ENCODE assay signal across 36 cellular contexts in genomic region chr7:76179686-76180085, GRCh38. TPM values are rescaled to one million over a fixed set of nuclear protein-coding genes. Genes with fewer than 3 reads are reported as not detected.
"Had no signal": no experiment of that assay in that cellular context is flagged by ENCODE, and none has a peak within 500 bp of the region (broad histone marks: within the 10 kb centered on the region; RNA-seq: fewer than 3 reads in every experiment).

No MANE protein-coding gene starts in this region.

- DNase-seq: activated CD4-positive, alpha-beta memory T cell treated with anti-CD3 and anti-CD28 coated beads for 36 hours; activated CD4-positive, alpha-beta T cell treated with anti-CD3 and anti-CD28 coated beads for 36 hours; activated CD4-positive, alpha-beta T cell treated with anti-CD3 and anti-CD28 coated beads, Interleukin-2, amount 10 ng/mL, durations not matched to agents 24 days and 14 days; activated CD4-positive, CD25-positive, alpha-beta regulatory T cell; activated CD4-positive, CD25-positive, alpha-beta regulatory T cell treated with anti-CD3 and anti-CD28 coated beads, Interleukin-2, amount 50 U/mL, for 72 hours; activated CD8-positive, alpha-beta memory T cell treated with anti-CD3 and anti-CD28 coated beads, Interleukin-2, amount 10 ng/mL, durations not matched to agents 7 days and 5 days; activated CD8-positive, alpha-beta memory T cell treated with anti-CD3 and anti-CD28 coated beads, Interleukin-2, amount 50 U/mL, for 4 hours; activated CD8-positive, alpha-beta T cell treated with anti-CD3 and anti-CD28 coated beads, Interleukin-2, amount 10 ng/mL, durations not matched to agents 7 days and 5 days; activated effector memory CD4-positive, alpha-beta T cell treated with anti-CD3 and anti-CD28 coated beads, Interleukin-2, amount 50 U/mL, for 16 hours; activated naive CD4-positive, alpha-beta T cell treated with anti-CD3 and anti-CD28 coated beads for 36 hours; activated naive CD8-positive, alpha-beta T cell treated with anti-CD3 and anti-CD28 coated beads, Interleukin-2, amount 10 ng/mL, durations not matched to agents 7 days and 5 days; activated T-cell treated with anti-CD3 and anti-CD28 coated beads, Interleukin-2, amount 50 U/mL, for 1 hour; activated T-cell treated with anti-CD3 and anti-CD28 coated beads, Interleukin-2, amount 50 U/mL, for 48 hours; central memory CD4-positive, alpha-beta T cell; cerebellar nuclear complex; dorsolateral prefrontal cortex; effector memory CD8-positive, alpha-beta T cell; esophagus squamous epithelium; foreskin melanocyte; head of caudate nucleus; T-helper 2 cell; T1000; WERI-Rb-1 had no signal

- H3K9me3 Mint-ChIP-seq: activated CD4-positive, alpha-beta memory T cell treated with anti-CD3 and anti-CD28 coated beads for 36 hours; activated CD4-positive, alpha-beta T cell treated with anti-CD3 and anti-CD28 coated beads, Interleukin-2, amount 10 ng/mL, durations not matched to agents 24 days and 14 days; activated naive CD4-positive, alpha-beta T cell treated with anti-CD3 and anti-CD28 coated beads for 36 hours; activated naive CD4-positive, alpha-beta T cell treated with anti-CD3 and anti-CD28 coated beads, Interleukin-2, amount 50 U/mL, for 24 hours; activated naive CD8-positive, alpha-beta T cell treated with anti-CD3 and anti-CD28 coated beads, Interleukin-2, amount 10 ng/mL, durations not matched to agents 7 days and 5 days; activated T-helper 1 cell treated with anti-CD3 and anti-CD28 coated beads, Interleukin-12 subunit alpha, Interleukin-12 subunit beta, Interleukin-2, Interleukin-4 antibody, amounts not matched to agents 30 ng/mL and 10 ng/mL and 1 ng/mL, durations not matched to agents 14 hours and 24 hours and 36 hours; activated T-helper 2 cell treated with anti-CD3 and anti-CD28 coated beads, Interferon-gamma antibody, Interleukin-2, Interleukin-4, amounts not matched to agents 10 μg/mL and 5 μg/mL and 100 μg/mL, durations not matched to agents 14 hours and 24 hours and 36 hours; brain; dendritic cell treated with granulocyte-macrophage colony-stimulating factor and Interleukin-4, amounts not matched to agents 40 ng/mL and 50 ng/mL, for 4 days; effector memory CD8-positive, alpha-beta T cell had no signal

- H3K27me3 ChIP-seq: ascending aorta, breast epithelium, cardiac muscle cell, dorsolateral prefrontal cortex, esophagus squamous epithelium, gastroesophageal sphincter had no signal

- H3K27ac ChIP-seq: ascending aorta, breast epithelium, cardiac muscle cell, coronary artery, dorsolateral prefrontal cortex, epithelial cell of prostate, esophagus squamous epithelium, gastroesophageal sphincter, WERI-Rb-1 had no signal

- H3K9me3 ChIP-seq: ascending aorta, breast epithelium, esophagus squamous epithelium, gastroesophageal sphincter had no signal

- H3K27ac Mint-ChIP-seq: activated CD4-positive, alpha-beta memory T cell treated with anti-CD3 and anti-CD28 coated beads for 36 hours; activated CD4-positive, alpha-beta T cell treated with anti-CD3 and anti-CD28 coated beads for 36 hours; activated CD4-positive, alpha-beta T cell treated with anti-CD3 and anti-CD28 coated beads, Interleukin-2, amount 10 ng/mL, durations not matched to agents 24 days and 14 days; activated CD8-positive, alpha-beta memory T cell treated with anti-CD3 and anti-CD28 coated beads, Interleukin-2, amount 10 ng/mL, durations not matched to agents 7 days and 5 days; activated CD8-positive, alpha-beta T cell treated with anti-CD3 and anti-CD28 coated beads, Interleukin-2, amount 10 ng/mL, durations not matched to agents 7 days and 5 days; activated naive CD4-positive, alpha-beta T cell treated with anti-CD3 and anti-CD28 coated beads for 36 hours; activated naive CD4-positive, alpha-beta T cell treated with anti-CD3 and anti-CD28 coated beads, Interleukin-2, amount 50 U/mL, for 24 hours; activated naive CD8-positive, alpha-beta T cell treated with anti-CD3 and anti-CD28 coated beads, Interleukin-2, amount 10 ng/mL, durations not matched to agents 7 days and 5 days; activated T-helper 1 cell treated with anti-CD3 and anti-CD28 coated beads, Interleukin-12 subunit alpha, Interleukin-12 subunit beta, Interleukin-2, Interleukin-4 antibody, amounts not matched to agents 30 ng/mL and 10 ng/mL and 1 ng/mL, durations not matched to agents 14 hours and 24 hours and 36 hours; activated T-helper 2 cell treated with anti-CD3 and anti-CD28 coated beads, Interferon-gamma antibody, Interleukin-2, Interleukin-4, amounts not matched to agents 10 μg/mL and 5 μg/mL and 100 μg/mL, durations not matched to agents 14 hours and 24 hours and 36 hours; brain; dendritic cell treated with granulocyte-macrophage colony-stimulating factor and Interleukin-4, amounts not matched to agents 40 ng/mL and 50 ng/mL, for 4 days; effector memory CD8-positive, alpha-beta T cell had no signal

- H3K36me3 ChIP-seq: ascending aorta, breast epithelium, cardiac muscle cell, esophagus squamous epithelium, gastroesophageal sphincter, WERI-Rb-1 had no signal

- H3K4me3 ChIP-seq: ascending aorta, breast epithelium, cardiac muscle cell, coronary artery, dorsolateral prefrontal cortex, esophagus squamous epithelium, gastroesophageal sphincter had no signal

- H3K4me1 ChIP-seq: ascending aorta, breast epithelium had no signal

- H3K36me3 Mint-ChIP-seq: activated CD4-positive, alpha-beta memory T cell treated with anti-CD3 and anti-CD28 coated beads for 36 hours; activated CD8-positive, alpha-beta memory T cell treated with anti-CD3 and anti-CD28 coated beads, Interleukin-2, amount 10 ng/mL, durations not matched to agents 7 days and 5 days; activated naive CD4-positive, alpha-beta T cell treated with anti-CD3 and anti-CD28 coated beads, Interleukin-2, amount 50 U/mL, for 24 hours; activated naive CD8-positive, alpha-beta T cell treated with anti-CD3 and anti-CD28 coated beads, Interleukin-2, amount 10 ng/mL, durations not matched to agents 7 days and 5 days; brain had no signal

- H3K4me3 Mint-ChIP-seq: activated CD4-positive, alpha-beta memory T cell treated with anti-CD3 and anti-CD28 coated beads for 36 hours; activated CD4-positive, alpha-beta T cell treated with anti-CD3 and anti-CD28 coated beads for 36 hours; activated CD4-positive, alpha-beta T cell treated with anti-CD3 and anti-CD28 coated beads, Interleukin-2, amount 10 ng/mL, durations not matched to agents 24 days and 14 days; activated CD8-positive, alpha-beta memory T cell treated with anti-CD3 and anti-CD28 coated beads, Interleukin-2, amount 10 ng/mL, durations not matched to agents 7 days and 5 days; activated CD8-positive, alpha-beta T cell treated with anti-CD3 and anti-CD28 coated beads, Interleukin-2, amount 10 ng/mL, durations not matched to agents 7 days and 5 days; activated naive CD4-positive, alpha-beta T cell treated with anti-CD3 and anti-CD28 coated beads for 36 hours; activated naive CD4-positive, alpha-beta T cell treated with anti-CD3 and anti-CD28 coated beads, Interleukin-2, amount 50 U/mL, for 24 hours; activated naive CD8-positive, alpha-beta T cell treated with anti-CD3 and anti-CD28 coated beads, Interleukin-2, amount 10 ng/mL, durations not matched to agents 7 days and 5 days; activated T-helper 1 cell treated with anti-CD3 and anti-CD28 coated beads, Interleukin-12 subunit alpha, Interleukin-12 subunit beta, Interleukin-2, Interleukin-4 antibody, amounts not matched to agents 30 ng/mL and 10 ng/mL and 1 ng/mL, durations not matched to agents 14 hours and 24 hours and 36 hours; brain; dendritic cell treated with granulocyte-macrophage colony-stimulating factor and Interleukin-4, amounts not matched to agents 40 ng/mL and 50 ng/mL, for 4 days had no signal

- H3K4me1 Mint-ChIP-seq: activated CD4-positive, alpha-beta T cell treated with anti-CD3 and anti-CD28 coated beads for 36 hours had no signal

- H3K27me3 Mint-ChIP-seq: activated CD4-positive, alpha-beta T cell treated with anti-CD3 and anti-CD28 coated beads for 36 hours; activated CD4-positive, alpha-beta T cell treated with anti-CD3 and anti-CD28 coated beads, Interleukin-2, amount 10 ng/mL, durations not matched to agents 24 days and 14 days; activated CD8-positive, alpha-beta memory T cell treated with anti-CD3 and anti-CD28 coated beads, Interleukin-2, amount 10 ng/mL, durations not matched to agents 7 days and 5 days; activated naive CD4-positive, alpha-beta T cell treated with anti-CD3 and anti-CD28 coated beads, Interleukin-2, amount 50 U/mL, for 24 hours; activated naive CD8-positive, alpha-beta T cell treated with anti-CD3 and anti-CD28 coated beads, Interleukin-2, amount 10 ng/mL, durations not matched to agents 7 days and 5 days; effector memory CD8-positive, alpha-beta T cell had no signal

RNA-seq across cellular contexts. Expression of gene SRRM3, which starts 22.0 kb away (rescaled TPM):
- total RNA-seq: activated CD4-positive, alpha-beta memory T cell treated with anti-CD3 and anti-CD28 coated beads for 36 hours; activated CD8-positive, alpha-beta memory T cell treated with anti-CD3 and anti-CD28 coated beads for 36 hours; activated CD8-positive, alpha-beta T cell treated with anti-CD3 and anti-CD28 coated beads, Interleukin-2, amount 10 ng/mL, durations not matched to agents 7 days and 5 days; activated naive CD4-positive, alpha-beta T cell treated with anti-CD3 and anti-CD28 coated beads for 36 hours; activated naive CD8-positive, alpha-beta T cell treated with anti-CD3 and anti-CD28 coated beads, Interleukin-2, amount 10 ng/mL, durations not matched to agents 7 days and 5 days; activated T-helper 1 cell treated with anti-CD3 and anti-CD28 coated beads, Interleukin-12 subunit alpha, Interleukin-12 subunit beta, Interleukin-2, Interleukin-4 antibody, amounts not matched to agents 30 ng/mL and 10 ng/mL and 1 ng/mL, durations not matched to agents 14 hours and 24 hours and 36 hours; T-helper 1 cell treated with Interleukin-12 subunit alpha and Interleukin-12 subunit beta and Interleukin-4 antibody, amounts not matched to agents 30 ng/mL and 1 ng/mL, for 36 hours had no signal
